ENCODE assay signal across 14 cellular contexts in genomic region chr11:108886608-108887007, GRCh38.
DNase-seq lines count a peak whose midpoint lies in the region; ATAC-seq and TF ChIP-seq lines count a peak whose summit lies in the region.
"Had no signal": no experiment of that assay in that cellular context is flagged by ENCODE, and none has a peak within 500 bp of the region (broad histone marks: within the 10 kb centered on the region; RNA-seq: fewer than 3 reads in every experiment).

No MANE protein-coding gene starts in this region.

- H2AFZ ChIP-seq in GM23338 (no peak overlapping the region), SK-N-SH (ENCODE audit: low read depth) (no peak overlapping the region)

- H3K4me3 Mint-ChIP-seq in GM23338: no peak overlapping the region
- H3K4me3 Mint-ChIP-seq in CD4-positive, alpha-beta T cell: no peak overlapping the region
- H3K4me3 Mint-ChIP-seq: B cell; stimulated activated naive B cell treated with anti-CD40 and anti-IgM and Interleukin-4, amounts not matched to agents 10 μg/mL and 1 μg/mL and 100 μg/mL, for 72 hours had no signal

- H3K27me3 Mint-ChIP-seq in GM23338 (ENCODE audit: insufficient read depth, low read depth, poor library complexity): no peaks in the 10 kb centered on the region
- no peaks in the 10 kb centered on the region for H3K27me3 Mint-ChIP-seq in CD4-positive, alpha-beta T cell
- H3K27me3 Mint-ChIP-seq: B cell; stimulated activated naive B cell treated with anti-CD40 and anti-IgM and Interleukin-4, amounts not matched to agents 10 μg/mL and 1 μg/mL and 100 μg/mL, for 72 hours had no signal

- no peaks in the 10 kb centered on the region for H3K9me3 ChIP-seq in A673 (ENCODE audit: low read depth, low read length, poor library complexity, severe bottlenecking)
- no peaks in the 10 kb centered on the region for H3K9me3 ChIP-seq in SK-N-SH
- H3K9me3 ChIP-seq in CD4-positive, alpha-beta T cell (ENCODE audit: control insufficient read depth, low read length): no peaks in the 10 kb centered on the region

- POLR2A ChIA-PET in A673 (lab: Charles Lee; ENCODE audit: low non-redundant PET): no interaction called here
- POLR2A ChIA-PET in SK-N-SH (lab: Yijun Ruan, JAX): no interaction called here
- POLR2A ChIA-PET in CD4-positive, alpha-beta T cell (lab: Charles Lee): no interaction called here

- H3K36me3 ChIP-seq in A673 (ENCODE audit: insufficient read depth, low read length, poor library complexity, severe bottlenecking) (no peaks in the 10 kb centered on the region), GM23338 (ENCODE audit: insufficient read depth) (no peaks in the 10 kb centered on the region), SK-N-SH (replicated peaks in 1 of 2; ENCODE audit: control insufficient read depth in 1 of 2, insufficient read depth in 2 of 2, low read length in 1 of 2) (no peaks in the 10 kb centered on the region)

- H3K4me1 ChIP-seq in A673 (ENCODE audit: insufficient read depth, low read length, poor library complexity, severe bottlenecking) (peaks cover 61% of the 10 kb centered on the region), GM23338 (ENCODE audit: insufficient read depth) (peaks cover 36% of the 10 kb centered on the region), SK-N-SH (ENCODE audit: control insufficient read depth in 1 of 2, insufficient read depth in 2 of 2, low read depth in 1 of 2, low read length in 1 of 2) (peaks cover 0 to 32% of the 10 kb centered on the region in 2 experiments; a peak in 3 of 4 replicates)

- H3K27me3 ChIP-seq in A673 (replicated peaks; ENCODE audit: insufficient read depth, low read depth, low read length, poor library complexity) (no peaks in the 10 kb centered on the region), GM23338 (ENCODE audit: insufficient read depth) (no peaks in the 10 kb centered on the region), SK-N-SH (ENCODE audit: insufficient read depth) (no peaks in the 10 kb centered on the region)
- no peaks in the 10 kb centered on the region for H3K27me3 ChIP-seq in CD4-positive, alpha-beta T cell (ENCODE audit: control insufficient read depth, insufficient read depth, low read length)

- H3K27ac ChIP-seq in A673 (ENCODE audit: low read depth, low read length, poor library complexity, severe bottlenecking) (peak overlapping the region; percentile 38), GM23338 (ENCODE audit: low read depth) (no peak overlapping the region), SK-N-SH (ENCODE audit: low read depth in 2 of 2, low read length in 1 of 2) (peak overlapping the region; percentile 22 to 65; a peak in 3 of 4 replicates)
- H3K27ac ChIP-seq in CD4-positive, alpha-beta T cell (ENCODE audit: low read depth, low read length): no peak overlapping the region

- no peaks in the 10 kb centered on the region for H3K9me3 Mint-ChIP-seq in GM23338
- no peaks in the 10 kb centered on the region for H3K9me3 Mint-ChIP-seq in CD4-positive, alpha-beta T cell
- H3K9me3 Mint-ChIP-seq: activated naive CD4-positive, alpha-beta T cell treated with anti-CD3 and anti-CD28 coated beads, Interleukin-2, amount 50 U/mL, for 72 hours; stimulated activated naive B cell treated with anti-CD40 and anti-IgM and Interleukin-4, amounts not matched to agents 10 μg/mL and 1 μg/mL and 100 μg/mL, for 72 hours had no signal

- no peak for TF ChIP-seq EP300 in SK-N-SH (IDR thresholded peaks at IDR 0.05; ENCODE audit: borderline replicate concordance in 1 of 2, low read depth in 1 of 2, low read length in 1 of 2)

- H3K9me2 ChIP-seq in GM23338 (ENCODE audit: insufficient read depth) (no peaks in the 10 kb centered on the region), SK-N-SH (no peaks in the 10 kb centered on the region)

- no peaks in the 10 kb centered on the region for H3K36me3 Mint-ChIP-seq in GM23338 (ENCODE audit: low read depth)
- no peaks in the 10 kb centered on the region for H3K36me3 Mint-ChIP-seq in CD4-positive, alpha-beta T cell (ENCODE audit: low read depth)
- H3K36me3 Mint-ChIP-seq: activated naive CD4-positive, alpha-beta T cell treated with anti-CD3 and anti-CD28 coated beads, Interleukin-2, amount 50 U/mL, for 72 hours had no signal

- WGBS in SK-N-SH (ENCODE audit: low lambda C conversion rate): 57% methylated on average over 2 of the region's 2 CpGs

- no TSS peak for BruUV-seq in A673 (replicated peaks; lab: Mats Ljungman, UMichigan)

- H3F3A ChIP-seq in GM23338 (replicated peaks; ENCODE audit: low read depth) (no peaks in the 10 kb centered on the region), SK-N-SH (replicated peaks; ENCODE audit: insufficient read depth) (peaks cover 3% of the 10 kb centered on the region)

- H3K9ac ChIP-seq in SK-N-SH: no peak overlapping the region; the same call in 1 of the 2 replicates

- H3K4me1 Mint-ChIP-seq in GM23338: peaks cover 26% of the 10 kb centered on the region
- peaks cover 23% of the 10 kb centered on the region for H3K4me1 Mint-ChIP-seq in CD4-positive, alpha-beta T cell (ENCODE audit: low read depth)

- H3K27ac Mint-ChIP-seq in GM23338: 0 out of 2 replicates have a peak overlapping the region, but pooled peaks have one; percentile 12
- H3K27ac Mint-ChIP-seq in CD4-positive, alpha-beta T cell: no peak overlapping the region
- H3K27ac Mint-ChIP-seq: activated naive CD4-positive, alpha-beta T cell treated with anti-CD3 and anti-CD28 coated beads, Interleukin-2, amount 50 U/mL, for 72 hours; B cell; stimulated activated naive B cell treated with anti-CD40 and anti-IgM and Interleukin-4, amounts not matched to agents 10 μg/mL and 1 μg/mL and 100 μg/mL, for 72 hours had no signal

- CTCF ChIA-PET in A673 (lab: Charles Lee) (no interaction called here), SK-N-SH (lab: Yijun Ruan, JAX) (no interaction called here)
- CTCF ChIA-PET in CD4-positive, alpha-beta T cell (lab: Charles Lee): no interaction called here

- intact Hi-C loops in A673 (cut with micrococcal nuclease; ENCODE audit: unreplicated experiment): loop anchor here (10.0 kb wide), 2 partner anchors 308 to 958 kb away; no protein-coding TSS in a partner anchor
- intact Hi-C loops in CD4-positive, alpha-beta T cell (cut with DNase I, micrococcal nuclease): no loop called here

- ATAC-seq in GM23338 (no peak), HG02678 (IDR thresholded peaks at IDR 0.05; ENCODE audit: unreplicated experiment) (no peak)
- ATAC-seq in CD4-positive, alpha-beta T cell (ENCODE audit: poor library complexity): no peak
- ATAC-seq: stimulated activated naive B cell treated with anti-CD40 and anti-IgM and Interleukin-4, amounts not matched to agents 10 μg/mL and 1 μg/mL and 100 μg/mL, for 72 hours had no signal

- no peaks in the 10 kb centered on the region for H4K20me1 ChIP-seq in GM23338 (replicated peaks; ENCODE audit: insufficient read depth)
- H4K20me1 ChIP-seq in SK-N-SH (ENCODE audit: insufficient read depth): no peaks in the 10 kb centered on the region

- H3K4me2 ChIP-seq in GM23338 (0 out of 2 replicates have a peak overlapping the region, but pooled peaks have one; percentile 34), SK-N-SH (no peak overlapping the region)

- DNase-seq in A673 (ENCODE audit: low spot score) (no peak), GM23338 (ENCODE audit: low spot score) (no peak), SK-N-SH (no peak), fibroblast of pulmonary artery (ENCODE audit: low read depth) (peak; percentile 68), globus pallidus (ENCODE audit: low spot score) (no peak)
- DNase-seq in CD4-positive, alpha-beta T cell: no peak
- no peak for DNase-seq in activated CD4-positive, CD25-positive, alpha-beta regulatory T cell (lab: John Stamatoyannopoulos, UW)
- DNase-seq: kidney; retina; stimulated activated CD4-positive, alpha-beta T cell treated with anti-CD3 and anti-CD28 coated beads, Interleukin-4, amount 100 ng/mL, for 24 hours; stimulated activated naive B cell treated with anti-CD40 and anti-IgM and Interleukin-4, amounts not matched to agents 10 μg/mL and 1 μg/mL and 100 μg/mL, for 72 hours had no signal

- TF ChIP-seq RAD21 in SK-N-SH (IDR thresholded peaks at IDR 0.05; ENCODE audit: low read length): no peak

- H3K4me3 ChIP-seq in A673 (ENCODE audit: low read depth, low read length, poor library complexity, severe bottlenecking) (no peak overlapping the region), GM23338 (no peak overlapping the region), SK-N-SH (ENCODE audit: low read depth in 2 of 2, low read length in 1 of 2) (no peak overlapping the region), fibroblast of pulmonary artery (replicated peaks; ENCODE audit: low read depth, low read length) (no peak overlapping the region)

- no peaks in the 10 kb centered on the region for H3K79me2 ChIP-seq in GM23338 (replicated peaks; ENCODE audit: insufficient read depth)
- H3K79me2 ChIP-seq in SK-N-SH (ENCODE audit: insufficient read depth): peaks cover 3% of the 10 kb centered on the region; the same call in 1 of the 2 replicates

- TF ChIP-seq CTCF in A673 (conservative IDR thresholded peaks at IDR 0.05; ENCODE audit: low read depth, low read length) (no peak), GM23338 (conservative IDR thresholded peaks at IDR 0.05; ENCODE audit: low read depth in 2 of 2) (no peak), SK-N-SH (IDR thresholded peaks at IDR 0.05) (no peak), fibroblast of pulmonary artery (IDR thresholded peaks at IDR 0.05; ENCODE audit: low read length, missing control alignments) (no peak)
- TF ChIP-seq CTCF in CD4-positive, alpha-beta T cell (IDR thresholded peaks at IDR 0.05): no peak

TF ChIP-seq in GM23338, 12 proteins besides CTCF, POLR2A, EP300 and RAD21 (continues in another document):
- TF ChIP-seq ZNF331 (CRISPR knock-in tag; IDR thresholded peaks at IDR 0.05; ENCODE audit: low read depth): no peak
- no peak for TF ChIP-seq POLR2AphosphoS5 (IDR thresholded peaks at IDR 0.05; ENCODE audit: low read depth)
- TF ChIP-seq EZH2phosphoT487 (IDR thresholded peaks at IDR 0.05; ENCODE audit: unreplicated experiment): no peak

TF ChIP-seq in SK-N-SH, 30 proteins besides CTCF, POLR2A, EP300 and RAD21 (continues in another document):
- TF ChIP-seq MXI1 (IDR thresholded peaks at IDR 0.05; ENCODE audit: low read depth, low read length) (no peak), TEAD4 (IDR thresholded peaks at IDR 0.05; ENCODE audit: borderline replicate concordance, insufficient read depth) (no peak), FOSL2 (IDR thresholded peaks at IDR 0.05; ENCODE audit: borderline replicate concordance, low read depth) (peak; percentile 24; the same call in 1 of the 2 replicates), NRF1 (IDR thresholded peaks at IDR 0.05; ENCODE audit: low read depth, low read length) (no peak), USF1 (IDR thresholded peaks at IDR 0.05; ENCODE audit: borderline replicate concordance, low read depth) (no peak), JUND (IDR thresholded peaks at IDR 0.05) (peak; percentile 20; the same call in 1 of the 2 replicates), MEF2A (IDR thresholded peaks at IDR 0.05; ENCODE audit: borderline replicate concordance, low read depth) (no peak), FOXJ3 (CRISPR knock-in tag; IDR thresholded peaks at IDR 0.05) (no peak)

Comparison
In these comparisons a context has a peak if more than half of its experiments do, and no peak if none do; other contexts are left out.
1. H3K27ac ChIP-seq: peak in A673 (single experiment) and SK-N-SH (2 of 2); none in GM23338 (single experiment) and CD4-positive, alpha-beta T cell (single experiment).